ENCODE assay signal across 8 cellular contexts in genomic region chr20:47196091-47197081, GRCh38.
DNase-seq lines count a peak whose midpoint lies in the region; ATAC-seq and TF ChIP-seq lines count a peak whose summit lies in the region.

No MANE protein-coding gene starts in this region.

- no peaks in the 10 kb centered on the region for H3F3A ChIP-seq in SK-N-SH (replicated peaks; ENCODE audit: insufficient read depth)

- H4K20me1 ChIP-seq in SK-N-SH (ENCODE audit: insufficient read depth) = no peaks in the 10 kb centered on the region

- no peaks in the 10 kb centered on the region for H3K79me2 ChIP-seq in SK-N-SH (ENCODE audit: insufficient read depth)

- CTCF ChIA-PET in SK-N-SH (lab: Yijun Ruan, JAX) = interaction anchor here (0.6 to 16.2 kb wide), 40 partner anchors 9 to 1386 kb away, joined by 3 to 323 read pairs (median 4); no protein-coding TSS in a partner anchor
- CTCF ChIA-PET in activated naive CD4-positive, alpha-beta T cell treated with anti-CD3 and anti-CD28 coated beads for 36 hours (lab: Charles Lee) = interaction anchor here (0.6 to 7.1 kb wide), 11 partner anchors 10 to 441 kb away, joined by 3 to 113 read pairs (median 4); no protein-coding TSS in a partner anchor

- TF ChIP-seq CTCF in GM12801 (IDR thresholded peaks at IDR 0.05; ENCODE audit: extremely low read depth, insufficient read length) (peak; percentile 38), LNCAP (IDR thresholded peaks at IDR 0.05) (peak; percentile 98), SK-N-SH (IDR thresholded peaks at IDR 0.05) (peak; percentile 94), upper lobe of left lung (IDR thresholded peaks at IDR 0.05) (peak; percentile 88 to 94 (median 91))

- H3K9me2 ChIP-seq in SK-N-SH = no peaks in the 10 kb centered on the region

- no peak overlapping the region for H3K4me3 Mint-ChIP-seq in activated naive CD4-positive, alpha-beta T cell treated with anti-CD3 and anti-CD28 coated beads for 36 hours

- H3K27ac ChIP-seq in SK-N-SH (ENCODE audit: low read depth in 2 of 2, low read length in 1 of 2) (no peak overlapping the region), upper lobe of left lung (no peak overlapping the region)

- TF ChIP-seq EP300 in SK-N-SH (IDR thresholded peaks at IDR 0.05; ENCODE audit: borderline replicate concordance in 1 of 2, low read depth in 1 of 2, low read length in 1 of 2) = no peak
- TF ChIP-seq EP300 in upper lobe of left lung (IDR thresholded peaks at IDR 0.05) = no peak

- H3K9me3 ChIP-seq in SK-N-SH (no peaks in the 10 kb centered on the region), upper lobe of left lung (no peaks in the 10 kb centered on the region)

- H3K9me3 Mint-ChIP-seq in activated naive CD4-positive, alpha-beta T cell treated with anti-CD3 and anti-CD28 coated beads for 36 hours = no peaks in the 10 kb centered on the region

- H3K4me3 ChIP-seq in SK-N-SH (ENCODE audit: low read depth in 2 of 2, low read length in 1 of 2) (no peak overlapping the region; a peak in 1 of 4 replicates), upper lobe of left lung (no peak overlapping the region)

- H3K27me3 ChIP-seq in SK-N-SH (ENCODE audit: insufficient read depth) = no peaks in the 10 kb centered on the region
- H3K27me3 ChIP-seq in upper lobe of left lung = no peaks in the 10 kb centered on the region

- no peak overlapping the region; the same call in 1 of the 2 replicates for H2AFZ ChIP-seq in SK-N-SH (ENCODE audit: low read depth)

- POLR2A ChIA-PET in SK-N-SH (lab: Yijun Ruan, JAX) = interaction anchor here (1.0 kb wide), 1 partner anchor 305 kb away, joined by 3 read pairs; the partner anchor contains the start of gene NCOA3

- no peak overlapping the region for H3K27ac Mint-ChIP-seq in activated naive CD4-positive, alpha-beta T cell treated with anti-CD3 and anti-CD28 coated beads for 36 hours

- peaks cover 3% of the 10 kb centered on the region for H3K27me3 Mint-ChIP-seq in activated naive CD4-positive, alpha-beta T cell treated with anti-CD3 and anti-CD28 coated beads for 36 hours (ENCODE audit: low read depth)

- no peak for TF ChIP-seq POLR2A in upper lobe of left lung (IDR thresholded peaks at IDR 0.05)

- TF ChIP-seq RAD21 in SK-N-SH (IDR thresholded peaks at IDR 0.05; ENCODE audit: low read length) = peak; percentile 93

- DNase-seq in SK-N-SH (peak; percentile 83), head of caudate nucleus (peak; percentile 49 to 90 (median 77)), posterior cingulate gyrus (peak; percentile 44 to 96 (median 76)), upper lobe of left lung (peak; percentile 82 to 92)
- peak; percentile 87 for DNase-seq in activated naive CD4-positive, alpha-beta T cell treated with anti-CD3 and anti-CD28 coated beads for 36 hours

- no peak overlapping the region for H3K9ac ChIP-seq in SK-N-SH

- H3K36me3 ChIP-seq in SK-N-SH (replicated peaks in 1 of 2; ENCODE audit: control insufficient read depth in 1 of 2, insufficient read depth in 2 of 2, low read length in 1 of 2) = no peaks in the 10 kb centered on the region
- no peaks in the 10 kb centered on the region for H3K36me3 ChIP-seq in upper lobe of left lung

- ATAC-seq in upper lobe of left lung (ENCODE audit: low FRiP score in 2 of 2) = peak; percentile 90 to 91
- ATAC-seq in HG03432 (IDR thresholded peaks at IDR 0.05; ENCODE audit: unreplicated experiment) = no peak

- 44% methylated on average over 34 of the region's 34 CpGs for WGBS in SK-N-SH (ENCODE audit: low lambda C conversion rate)
- WGBS in upper lobe of left lung, 2 donors = 45 to 60% methylated on average over 22 to 34 of the region's 34 CpGs

- intact Hi-C loops in activated naive CD4-positive, alpha-beta T cell treated with anti-CD3 and anti-CD28 coated beads for 36 hours (cut with micrococcal nuclease) = loop anchor here (1.0 to 5.0 kb wide), 4 partner anchors 78 to 425 kb away; no protein-coding TSS in a partner anchor
- intact Hi-C loops in head of caudate nucleus (cut with DNase I) (loop anchor here (5.0 kb wide), 1 partner anchor 81 kb away; no protein-coding TSS in a partner anchor), posterior cingulate gyrus (cut with DNase I) (loop anchor here (1.0 to 5.0 kb wide), 2 partner anchors 76 to 188 kb away; no protein-coding TSS in a partner anchor)

- H3K36me3 Mint-ChIP-seq in activated naive CD4-positive, alpha-beta T cell treated with anti-CD3 and anti-CD28 coated beads for 36 hours (ENCODE audit: low read depth) = no peaks in the 10 kb centered on the region

- H3K4me1 Mint-ChIP-seq in activated naive CD4-positive, alpha-beta T cell treated with anti-CD3 and anti-CD28 coated beads for 36 hours (ENCODE audit: low read depth) = peaks cover 13% of the 10 kb centered on the region

- H3K4me2 ChIP-seq in SK-N-SH = no peak overlapping the region

- peaks cover 0 to 2% of the 10 kb centered on the region in 2 experiments; a peak in 1 of 4 replicates for H3K4me1 ChIP-seq in SK-N-SH (ENCODE audit: control insufficient read depth in 1 of 2, insufficient read depth in 2 of 2, low read depth in 1 of 2, low read length in 1 of 2)
- peaks cover 7 to 10% (median 7%) of the 10 kb centered on the region in 4 donors for H3K4me1 ChIP-seq in upper lobe of left lung

TF ChIP-seq in SK-N-SH, 30 proteins besides CTCF, POLR2A, EP300 and RAD21:
- TF ChIP-seq POLR2AphosphoS5 (IDR thresholded peaks at IDR 0.05; ENCODE audit: low read depth, low read length) (no peak), SMC3 (IDR thresholded peaks at IDR 0.05; ENCODE audit: low read depth, low read length) (peak; percentile 95), MXI1 (IDR thresholded peaks at IDR 0.05; ENCODE audit: low read depth, low read length) (no peak), RFX5 (IDR thresholded peaks at IDR 0.05; ENCODE audit: low read length) (peak; percentile 19; the same call in 1 of the 2 replicates), CHD2 (IDR thresholded peaks at IDR 0.05; ENCODE audit: low read length, partially characterized antibody) (no peak)
TF ChIP-seq in SK-N-SH: peak in this region for 2.

Comparison
In these comparisons a context has a peak if more than half of its experiments do, and no peak if none do; other contexts are left out.
1. CTCF ChIP-seq: peak in every context shown above with its lines; median percentile 98 in LNCAP; 94 in SK-N-SH; 91 in upper lobe of left lung; 38 in GM12801.